In the genomic region with DNA sequence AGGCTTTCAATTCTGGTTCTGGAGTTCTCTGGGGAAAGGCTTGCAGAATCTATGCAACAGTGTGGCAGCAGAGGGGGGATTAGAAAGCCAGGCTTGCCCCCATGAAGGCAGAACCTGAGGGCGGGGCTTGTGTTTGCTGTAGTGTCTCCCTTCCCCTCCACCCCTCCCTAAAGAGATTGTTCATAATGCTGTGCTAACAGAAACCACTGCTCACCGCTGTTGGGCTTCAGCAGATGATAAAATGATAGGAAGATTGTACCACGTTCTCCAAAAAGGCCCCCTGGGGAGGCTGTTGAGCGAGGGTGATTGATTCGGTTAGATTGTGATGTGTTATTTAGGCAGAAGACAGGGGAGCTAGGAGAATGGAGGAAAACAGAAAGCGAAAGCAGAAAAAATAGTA, we compare ENCODE assay signal across 26 cellular contexts.
DNase-seq lines count a peak whose midpoint lies in the region; ATAC-seq and FAIRE-seq lines count a peak whose summit lies in the region.
"Had no signal": no experiment of that assay in that cellular context is flagged by ENCODE, and none has a peak within 500 bp of the region (broad histone marks: within the 10 kb centered on the region; RNA-seq: fewer than 3 reads in every experiment).

No MANE protein-coding gene starts in this region.

- peaks cover 7% of the 10 kb centered on the region for H3K4me1 Mint-ChIP-seq in activated T-helper 17 cell treated with anti-CD3 and anti-CD28 coated beads, Interleukin-2, amount 50 U/mL, for 72 hours

- H3K27ac Mint-ChIP-seq in activated T-helper 17 cell treated with anti-CD3 and anti-CD28 coated beads, Interleukin-2, amount 50 U/mL, for 72 hours, result peak overlapping the region; percentile 54
- H3K27ac Mint-ChIP-seq: activated T-cell treated with anti-CD3 and anti-CD28 coated beads, Interleukin-2, amount 50 U/mL, for 24 hours; CD4-positive, alpha-beta T cell had no signal

- H3K9me3 Mint-ChIP-seq in activated T-helper 17 cell treated with anti-CD3 and anti-CD28 coated beads, Interleukin-2, amount 50 U/mL, for 72 hours, result peaks cover 3% of the 10 kb centered on the region
- H3K9me3 Mint-ChIP-seq: activated T-cell treated with anti-CD3 and anti-CD28 coated beads, Interleukin-2, amount 50 U/mL, for 24 hours; CD4-positive, alpha-beta T cell; T-cell had no signal

- peaks cover 20% of the 10 kb centered on the region for H3K27me3 Mint-ChIP-seq in activated T-helper 17 cell treated with anti-CD3 and anti-CD28 coated beads, Interleukin-2, amount 50 U/mL, for 72 hours

- no peak for ATAC-seq in activated T-helper 17 cell treated with anti-CD3 and anti-CD28 coated beads, Interleukin-2, amount 50 U/mL, for 72 hours (replicated peaks)
- no peak for ATAC-seq in HG02884 (IDR thresholded peaks at IDR 0.05; ENCODE audit: unreplicated experiment)
- ATAC-seq: body of pancreas, gastrocnemius medialis, left colon, T-cell had no signal

- H3K36me3 Mint-ChIP-seq in activated T-helper 17 cell treated with anti-CD3 and anti-CD28 coated beads, Interleukin-2, amount 50 U/mL, for 72 hours (ENCODE audit: low read depth), result no peaks in the 10 kb centered on the region
- H3K36me3 Mint-ChIP-seq: T-cell had no signal

- DNase-seq in NCI-H1092 treated with DMSO at 0.1 percent for 48 hours (lab: John Stamatoyannopoulos, UW) (peak; percentile 33), NCI-H1092 (lab: John Stamatoyannopoulos, UW) (no peak), COLO668 (lab: John Stamatoyannopoulos, UW; ENCODE audit: unreplicated experiment) (peak; percentile 18), NCI-H2029 (lab: John Stamatoyannopoulos, UW) (peak; percentile 25), RCC 7860 (ENCODE audit: low spot score) (no peak), SW 1271 (lab: John Stamatoyannopoulos, UW) (no peak)
- DNase-seq: 8988T; activated CD4-positive, CD25-positive, alpha-beta regulatory T cell treated with anti-CD3 and anti-CD28 coated beads, Interleukin-2, amount 50 U/mL, for 72 hours; activated T-cell treated with anti-CD3 and anti-CD28 coated beads, Interleukin-2, amount 50 U/mL, for 24 hours; body of pancreas; CD4-positive, alpha-beta T cell; DMS 273 treated with DMSO at 0.1 percent for 48 hours; dorsolateral prefrontal cortex; gastrocnemius medialis; GOT3; left colon; mammary epithelial cell; NCI-H1930; posterior cingulate gyrus; right cardiac atrium; SJCRH30; stimulated activated CD4-positive, alpha-beta T cell treated with anti-CD3 and anti-CD28 coated beads, Interleukin-4, amount 100 ng/mL, for 1 hour; T-cell; upper lobe of left lung had no signal

- H3K4me3 Mint-ChIP-seq in activated T-helper 17 cell treated with anti-CD3 and anti-CD28 coated beads, Interleukin-2, amount 50 U/mL, for 72 hours, result peak overlapping the region; percentile 55
- H3K4me3 Mint-ChIP-seq: activated T-cell treated with anti-CD3 and anti-CD28 coated beads, Interleukin-2, amount 50 U/mL, for 24 hours; CD4-positive, alpha-beta T cell; T-cell had no signal

- no peak for FAIRE-seq in RCC 7860 (lab: Jason Lieb, UNC)

Comparison
In these comparisons a context has a peak if more than half of its experiments do, and no peak if none do; other contexts are left out.
1. DNase-seq: peak in NCI-H1092 treated with DMSO at 0.1 percent for 48 hours (single experiment), COLO668 (single experiment) and NCI-H2029 (single experiment); none in NCI-H1092 (single experiment), RCC 7860 (single experiment) and SW 1271 (0 of 2).